Comparison of ENCODE assay signal across 2 cellular contexts in the genomic region with DNA sequence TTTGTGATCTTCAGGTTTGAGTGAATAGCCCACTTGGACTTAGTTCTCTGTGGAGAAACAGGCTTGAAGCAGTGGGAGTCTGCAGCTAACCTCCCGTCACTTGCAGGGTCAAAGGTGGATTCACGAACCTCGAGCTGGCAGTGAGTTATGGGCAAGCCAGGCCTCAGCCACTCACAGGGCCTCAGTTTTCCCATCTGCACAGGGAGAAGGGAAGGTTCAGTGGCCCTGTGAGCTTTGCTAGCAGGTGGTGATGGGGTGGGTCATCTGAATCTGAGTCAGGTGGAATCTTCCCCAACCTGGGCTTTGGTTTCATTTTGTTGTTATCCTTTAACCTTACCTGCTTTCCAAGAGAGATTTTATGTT.
TF ChIP-seq lines count a peak whose summit lies in the region.

No MANE protein-coding gene starts in this region.

TF ChIP-seq in GM12878, 131 proteins besides CTCF, POLR2A, EP300 and RAD21 (continued from another document):
- no peak for TF ChIP-seq SREBF2 (IDR thresholded peaks at IDR 0.05; ENCODE audit: low read length)
- no peak for TF ChIP-seq MTA2 (IDR thresholded peaks at IDR 0.05; ENCODE audit: low read depth)
- 0 out of 4 replicates have a peak, but pooled peaks of 1 of the 2 experiments have one; percentile 22 for TF ChIP-seq IKZF2 (IDR thresholded peaks at IDR 0.05)
TF ChIP-seq in GM12878: peak in this region for 2.

TF ChIP-seq in liver, 16 proteins besides CTCF, POLR2A, EP300 and RAD21 (continued from another document):
- TF ChIP-seq, protein P1, sequence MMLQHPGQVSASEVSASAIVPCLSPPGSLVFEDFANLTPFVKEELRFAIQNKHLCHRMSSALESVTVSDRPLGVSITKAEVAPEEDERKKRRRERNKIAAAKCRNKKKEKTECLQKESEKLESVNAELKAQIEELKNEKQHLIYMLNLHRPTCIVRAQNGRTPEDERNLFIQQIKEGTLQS (IDR thresholded peaks at IDR 0.05), result no peak
- no peak for TF ChIP-seq HNF4G (IDR thresholded peaks at IDR 0.05)
- peak in 1 of 2 donors; percentile 18 for TF ChIP-seq JUND (IDR thresholded peaks at IDR 0.05)
- TF ChIP-seq HNF4A (conservative IDR thresholded peaks at IDR 0.05), result peak; percentile 60 to 68
- TF ChIP-seq, protein P2, sequence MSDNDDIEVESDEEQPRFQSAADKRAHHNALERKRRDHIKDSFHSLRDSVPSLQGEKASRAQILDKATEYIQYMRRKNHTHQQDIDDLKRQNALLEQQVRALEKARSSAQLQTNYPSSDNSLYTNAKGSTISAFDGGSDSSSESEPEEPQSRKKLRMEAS (IDR thresholded peaks at IDR 0.05), result no peak
- TF ChIP-seq YY1 (IDR thresholded peaks at IDR 0.05), result no peak
